ENCODE assay signal across 9 cellular contexts in genomic region chr1:226625832-226626576, GRCh38.
A peak's percentile ranks its signal among the peaks of the same experiment; 100 is the strongest.
DNase-seq lines count a peak whose midpoint lies in the region; ATAC-seq and TF ChIP-seq lines count a peak whose summit lies in the region.
"Had no signal": no experiment of that assay in that cellular context is flagged by ENCODE, and none has a peak within 500 bp of the region (broad histone marks: within the 10 kb centered on the region; RNA-seq: fewer than 3 reads in every experiment).

No MANE protein-coding gene starts in this region.

- peak overlapping the region; percentile 21 for H3K27ac Mint-ChIP-seq in activated CD4-positive, alpha-beta T cell treated with anti-CD3 and anti-CD28 coated beads, Interleukin-2, amount 10 ng/mL, durations not matched to agents 7 days and 5 days
- H3K27ac Mint-ChIP-seq in chondrocyte (ENCODE audit: unreplicated experiment) = no peak overlapping the region

- TF ChIP-seq CTCF in chondrocyte (IDR thresholded peaks at IDR 0.05) = no peak

- peak; percentile 22 for ATAC-seq in HG03095 (IDR thresholded peaks at IDR 0.05; ENCODE audit: unreplicated experiment)
- ATAC-seq in stimulated activated naive CD8-positive, alpha-beta T cell treated with anti-CD3 and anti-CD28 coated beads, Interleukin-15, Interleukin-2, amounts not matched to agents 100 U/mL and 50 U/mL, for 24 hours = peak; percentile 8

- POLR2A ChIA-PET in activated CD4-positive, alpha-beta T cell treated with anti-CD3 and anti-CD28 coated beads, Interleukin-2, amount 10 ng/mL, durations not matched to agents 7 days and 5 days (lab: Charles Lee) = no interaction called here

- CTCF ChIA-PET in activated CD4-positive, alpha-beta T cell treated with anti-CD3 and anti-CD28 coated beads, Interleukin-2, amount 10 ng/mL, durations not matched to agents 7 days and 5 days (lab: Charles Lee) = interaction anchor here (0.6 to 2.6 kb wide), 34 partner anchors 8 to 1231 kb away, joined by 3 to 11 read pairs (median 4); no protein-coding TSS in a partner anchor

- no peak overlapping the region for H3K4me3 Mint-ChIP-seq in activated CD4-positive, alpha-beta T cell treated with anti-CD3 and anti-CD28 coated beads, Interleukin-2, amount 10 ng/mL, durations not matched to agents 7 days and 5 days
- no peak overlapping the region for H3K4me3 Mint-ChIP-seq in chondrocyte (ENCODE audit: unreplicated experiment)

- peaks cover 12% of the 10 kb centered on the region for H3K36me3 Mint-ChIP-seq in activated CD4-positive, alpha-beta T cell treated with anti-CD3 and anti-CD28 coated beads, Interleukin-2, amount 10 ng/mL, durations not matched to agents 7 days and 5 days (ENCODE audit: low read depth)
- H3K36me3 Mint-ChIP-seq in chondrocyte (ENCODE audit: low read depth) = peaks cover 3% of the 10 kb centered on the region

- H3K4me1 Mint-ChIP-seq in activated CD4-positive, alpha-beta T cell treated with anti-CD3 and anti-CD28 coated beads, Interleukin-2, amount 10 ng/mL, durations not matched to agents 7 days and 5 days = peaks cover 20% of the 10 kb centered on the region
- peaks cover 9% of the 10 kb centered on the region for H3K4me1 Mint-ChIP-seq in chondrocyte (ENCODE audit: low read depth)

- no peaks in the 10 kb centered on the region for H3K9me3 Mint-ChIP-seq in activated CD4-positive, alpha-beta T cell treated with anti-CD3 and anti-CD28 coated beads, Interleukin-2, amount 10 ng/mL, durations not matched to agents 7 days and 5 days
- H3K9me3 Mint-ChIP-seq in chondrocyte (ENCODE audit: low read depth) = peaks cover 14% of the 10 kb centered on the region

- H3K27me3 Mint-ChIP-seq in activated CD4-positive, alpha-beta T cell treated with anti-CD3 and anti-CD28 coated beads, Interleukin-2, amount 10 ng/mL, durations not matched to agents 7 days and 5 days = peaks cover 1% of the 10 kb centered on the region
- H3K27me3 Mint-ChIP-seq in chondrocyte (ENCODE audit: low read depth) = no peaks in the 10 kb centered on the region

- no peak for DNase-seq in activated CD4-positive, alpha-beta T cell treated with anti-CD3 and anti-CD28 coated beads, Interleukin-2, amount 10 ng/mL, durations not matched to agents 7 days and 5 days
- no peak for DNase-seq in activated CD4-positive, alpha-beta T cell treated with anti-CD3 and anti-CD28 coated beads for 4 hours
- peak; percentile 68 for DNase-seq in chondrocyte (ENCODE audit: low spot score)
- no peak for DNase-seq in stimulated activated naive CD8-positive, alpha-beta T cell treated with anti-CD3 and anti-CD28 coated beads, Interleukin-15, Interleukin-2, amounts not matched to agents 100 U/mL and 50 U/mL, for 24 hours
- DNase-seq in central memory CD4-positive, alpha-beta T cell = no peak
- DNase-seq in effector CD8-positive, alpha-beta T cell (lab: John Stamatoyannopoulos, UW) = no peak
- DNase-seq in NCI-H446 (lab: John Stamatoyannopoulos, UW) = no peak
- DNase-seq: NCI-H2081 treated with DMSO at 0.1 percent for 48 hours had no signal
